Comparison of ENCODE assay signal across 8 cellular contexts in genomic region chr19:11324079-11324661, GRCh38. TPM values are rescaled to one million over a fixed set of nuclear protein-coding genes. Genes with fewer than 3 reads are reported as not detected.
DNase-seq lines count a peak whose midpoint lies in the region; ATAC-seq and TF ChIP-seq lines count a peak whose summit lies in the region.

No MANE protein-coding gene starts in this region.

- peak; percentile 53 for ATAC-seq in HG03139 (IDR thresholded peaks at IDR 0.05; ENCODE audit: unreplicated experiment)
- ATAC-seq in PC-3 = peak; percentile 42; the same call in 1 of the 2 replicates
- ATAC-seq in HG02938 (IDR thresholded peaks at IDR 0.05; ENCODE audit: unreplicated experiment) = no peak

- no peak overlapping the region for H3K9ac ChIP-seq in PC-3 (ENCODE audit: low read length)

- intact Hi-C loops in PC-3 (cut with micrococcal nuclease) = no loop called here

- H3K4me1 ChIP-seq in DOHH2 (ENCODE audit: control insufficient read depth, low read length) (peaks cover 52% of the 10 kb centered on the region), PC-3 (ENCODE audit: insufficient read depth, low read length) (0 out of 2 replicates have a peak, but pooled peaks cover 3% of the 10 kb centered on the region)

- H3K9me2 ChIP-seq in DOHH2 (replicated peaks; ENCODE audit: control insufficient read depth, low read length) = no peaks in the 10 kb centered on the region
- H3K9me2 ChIP-seq in PC-3 (replicated peaks; ENCODE audit: low read length) = no peaks in the 10 kb centered on the region

- H3K27ac ChIP-seq in DOHH2 (ENCODE audit: low read depth, low read length) (peak overlapping the region; percentile 76), PC-3 (ENCODE audit: low read length) (no peak overlapping the region)

- H3K4me3 ChIP-seq in DOHH2 (ENCODE audit: low read length) (peak overlapping the region; percentile 64), PC-3 (ENCODE audit: low read length) (no peak overlapping the region), astrocyte of the spinal cord (ENCODE audit: low read depth, low read length) (no peak overlapping the region)

- peaks cover 24% of the 10 kb centered on the region for H3K79me2 ChIP-seq in DOHH2 (ENCODE audit: control insufficient read depth, low read length)
- no peaks in the 10 kb centered on the region for H3K79me2 ChIP-seq in PC-3 (ENCODE audit: low read length)

- peak overlapping the region; percentile 93 for H3K4me2 ChIP-seq in DOHH2 (ENCODE audit: low read length)
- no peak overlapping the region for H3K4me2 ChIP-seq in PC-3 (ENCODE audit: low read length)

- peaks cover 10% of the 10 kb centered on the region; the same call in 1 of the 2 replicates for H3F3A ChIP-seq in DOHH2 (ENCODE audit: control insufficient read depth, insufficient read depth)
- H3F3A ChIP-seq in PC-3 (ENCODE audit: low read length, unreplicated experiment) = no peaks in the 10 kb centered on the region

- POLR2A ChIA-PET in PC-3 (lab: Charles Lee; ENCODE audit: unreplicated experiment) = no interaction called here

- H3K36me3 ChIP-seq in DOHH2 (ENCODE audit: control insufficient read depth, low read length) (no peaks in the 10 kb centered on the region), PC-3 (ENCODE audit: low read depth, low read length) (peaks cover 8% of the 10 kb centered on the region)

- CTCF ChIA-PET in PC-3 (lab: Charles Lee) = interaction anchor here (0.5 to 0.7 kb wide), 3 partner anchors 53 to 378 kb away, joined by 3 to 5 read pairs (median 4); no protein-coding TSS in a partner anchor

- TF ChIP-seq CTCF in DOHH2 (IDR thresholded peaks at IDR 0.05; ENCODE audit: low read depth, low read length, poor library complexity, severe bottlenecking) (no peak), PC-3 (conservative IDR thresholded peaks at IDR 0.05; ENCODE audit: low read depth, low read length) (no peak), astrocyte of the spinal cord (IDR thresholded peaks at IDR 0.05; ENCODE audit: low read depth, low read length) (no peak)

- H2AFZ ChIP-seq in PC-3 (ENCODE audit: low read length) = no peak overlapping the region

- H4K20me1 ChIP-seq in DOHH2 (ENCODE audit: control insufficient read depth, insufficient read depth, low read depth, low read length) (no peaks in the 10 kb centered on the region), PC-3 (ENCODE audit: low read length) (no peaks in the 10 kb centered on the region)

- peak; percentile 57 for DNase-seq in PC-3
- peak; percentile 88 for DNase-seq in astrocyte of the spinal cord (ENCODE audit: low read depth, low spot score)
- DNase-seq in iris pigment epithelial cell (ENCODE audit: low read depth) = peak; percentile 98
- DNase-seq in stimulated activated CD4-positive, alpha-beta T cell treated with anti-CD3 and anti-CD28 coated beads, Interleukin-4, amount 100 ng/mL, for 24 hours = peak; percentile 33
- no peak for DNase-seq in NCI-H526 treated with DMSO at 0.1 percent for 48 hours (lab: John Stamatoyannopoulos, UW)

- no peaks in the 10 kb centered on the region for H3K27me3 ChIP-seq in DOHH2 (ENCODE audit: control insufficient read depth, low read length)
- no peaks in the 10 kb centered on the region for H3K27me3 ChIP-seq in PC-3 (ENCODE audit: low read length)

- in situ Hi-C loops in astrocyte of the spinal cord (cut with HindIII; ENCODE audit: low sequenced_read_pairs) = no loop called here

- no TSS peak for BruUV-seq in PC-3 (replicated peaks; lab: Mats Ljungman, UMichigan)

- H3K9me3 ChIP-seq in DOHH2 (ENCODE audit: control insufficient read depth, insufficient read depth, low read length) (no peaks in the 10 kb centered on the region), PC-3 (ENCODE audit: low read length) (no peaks in the 10 kb centered on the region)

RNA-seq across cellular contexts. Expression of gene RAB3D, which starts 15.3 kb away (rescaled TPM):
- total RNA-seq in PC-3 (2014; rRNA removed) = 34.4 and 37.9 TPM in 2 replicates

RNA-seq across cellular contexts. Expression of gene TMEM205, which starts 21.9 kb away (rescaled TPM):
- total RNA-seq in PC-3 (2014; rRNA removed) = 202 and 224 TPM in 2 replicates

RNA-seq across cellular contexts. Expression of gene CCDC159, which starts 22.1 kb away (rescaled TPM):
- total RNA-seq in PC-3 (2014; rRNA removed) = 10.3 and 14.5 TPM in 2 replicates

RNA-seq across cellular contexts. Expression of gene TSPAN16, which starts 28.2 kb away (rescaled TPM):
- total RNA-seq in PC-3 (2014; rRNA removed) = not detected in 2 replicates

RNA-seq across cellular contexts. Expression of gene PLPPR2, which starts 31.1 kb away (rescaled TPM):
- 38.0 and 51.2 TPM in 2 replicates for total RNA-seq in PC-3 (2014; rRNA removed)
